1 cellular context compared by ENCODE assay signal in genomic region chr7:25179771-25180591, GRCh38.
TF ChIP-seq lines count a peak whose summit lies in the region.

No MANE protein-coding gene starts in this region.

TF ChIP-seq in HepG2, 621 proteins besides CTCF, POLR2A, EP300 and RAD21 (continued from another document):
- TF ChIP-seq HMGXB4 (CRISPR knock-in tag; IDR thresholded peaks at IDR 0.05; ENCODE audit: borderline replicate concordance in 1 of 2, low read depth in 1 of 2) (peak; percentile 46 to 91; a peak in 3 of 4 replicates), ZNF382 (CRISPR knock-in tag; IDR thresholded peaks at IDR 0.05; ENCODE audit: borderline replicate concordance) (no peak), ZNF775 (CRISPR knock-in tag; IDR thresholded peaks at IDR 0.05; ENCODE audit: borderline replicate concordance) (no peak), ARID3A (IDR thresholded peaks at IDR 0.05; ENCODE audit: low read depth, low read length) (no peak), MED1 (CRISPR knock-in tag; IDR thresholded peaks at IDR 0.05) (peak; percentile 25; the same call in 1 of the 2 replicates), ZNF142 (CRISPR knock-in tag; IDR thresholded peaks at IDR 0.05) (no peak), ZNF549 (CRISPR knock-in tag; IDR thresholded peaks at IDR 0.05) (no peak), ZSCAN20 (CRISPR knock-in tag; IDR thresholded peaks at IDR 0.05; ENCODE audit: borderline replicate concordance) (no peak), PITX1 (CRISPR knock-in tag; IDR thresholded peaks at IDR 0.05) (no peak), KDM2A (CRISPR knock-in tag; IDR thresholded peaks at IDR 0.05; ENCODE audit: borderline replicate concordance, low read depth) (peak; percentile 26; the same call in 1 of the 2 replicates), MEIS2 (CRISPR knock-in tag; IDR thresholded peaks at IDR 0.05) (no peak; the same call in 1 of the 2 replicates), FOSL1 (CRISPR knock-in tag; IDR thresholded peaks at IDR 0.05; ENCODE audit: borderline replicate concordance) (no peak), TFE3 (CRISPR knock-in tag; IDR thresholded peaks at IDR 0.05) (no peak), ZNF589 (CRISPR knock-in tag; conservative IDR thresholded peaks at IDR 0.05) (no peak), TOPORS (CRISPR knock-in tag; IDR thresholded peaks at IDR 0.05) (no peak), TFAP4 (IDR thresholded peaks at IDR 0.05; ENCODE audit: borderline replicate concordance, low read depth) (peak; percentile 31; the same call in 1 of the 2 replicates), TEAD3 (CRISPR knock-in tag; optimal IDR thresholded peaks at IDR 0.05; ENCODE audit: borderline replicate concordance) (peak; percentile 67), HCFC1 (IDR thresholded peaks at IDR 0.05; ENCODE audit: low read depth, low read length) (no peak), AHR (CRISPR knock-in tag; IDR thresholded peaks at IDR 0.05) (no peak), HNRNPK (IDR thresholded peaks at IDR 0.05; ENCODE audit: low read depth, low read length, poor library complexity, severe bottlenecking) (peak; percentile 24), NFAT5 (CRISPR knock-in tag; IDR thresholded peaks at IDR 0.05) (no peak), ZNF180 (CRISPR knock-in tag; IDR thresholded peaks at IDR 0.05; ENCODE audit: borderline replicate concordance, low read depth) (no peak), ZNF318 (CRISPR knock-in tag; IDR thresholded peaks at IDR 0.05) (no peak), ZNF337 (CRISPR knock-in tag; IDR thresholded peaks at IDR 0.05; ENCODE audit: borderline replicate concordance, low read depth) (no peak), JDP2 (CRISPR knock-in tag; IDR thresholded peaks at IDR 0.05; ENCODE audit: borderline replicate concordance) (no peak), ZNF260 (CRISPR knock-in tag; IDR thresholded peaks at IDR 0.05; ENCODE audit: borderline replicate concordance, low read depth) (no peak)
